Comparison of ENCODE assay signal across 8 cellular contexts in the genomic region with DNA sequence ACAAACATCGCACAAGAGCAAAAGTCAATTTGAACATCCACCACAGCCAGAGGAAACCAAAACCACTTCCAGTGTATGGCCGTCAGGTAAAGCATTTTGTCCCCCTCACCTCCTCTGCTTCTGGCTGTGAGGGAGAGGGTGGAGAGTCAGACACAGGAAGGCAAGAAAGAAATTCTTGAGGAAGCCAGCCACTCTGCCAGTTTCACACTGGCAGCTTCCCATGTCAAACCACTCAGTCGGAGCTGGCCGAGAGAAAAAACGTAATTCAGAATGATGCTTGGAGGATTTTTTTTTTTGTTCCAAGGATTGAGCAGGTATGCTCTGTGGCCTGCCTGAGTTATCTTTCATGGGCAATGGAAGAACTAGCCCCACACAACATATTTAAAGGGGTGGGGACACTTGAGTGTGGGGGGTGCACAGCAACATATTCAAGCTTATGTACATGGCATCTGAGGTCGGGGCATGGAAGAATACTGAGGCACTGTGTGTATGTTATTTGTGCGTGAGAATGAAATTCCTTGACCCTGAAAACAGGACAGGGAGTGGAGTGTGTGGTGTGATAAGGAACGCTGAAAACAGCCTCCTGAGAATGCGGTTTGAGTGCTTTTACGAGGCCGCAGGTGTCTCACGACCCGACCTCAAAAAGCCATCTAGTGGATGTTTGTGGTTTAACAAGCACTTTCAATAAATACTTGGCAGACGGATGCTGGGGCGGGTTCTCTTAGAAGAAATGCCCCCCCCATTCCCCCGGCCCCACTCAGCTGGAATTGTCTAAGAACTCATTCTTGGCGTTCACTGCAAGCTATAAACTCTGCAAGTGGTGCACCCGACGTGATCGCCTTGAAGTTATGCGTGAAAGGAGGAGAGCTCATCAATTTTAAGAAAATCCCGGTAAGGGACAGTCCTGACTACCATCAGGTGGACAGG. TPM values are rescaled to one million over a fixed set of nuclear protein-coding genes. Genes with fewer than 3 reads are reported as not detected.
DNase-seq lines count a peak whose midpoint lies in the region; ATAC-seq and TF ChIP-seq lines count a peak whose summit lies in the region.

No MANE protein-coding gene starts in this region.

- H3K4me1 Mint-ChIP-seq in activated CD8-positive, alpha-beta T cell treated with anti-CD3 and anti-CD28 coated beads, Interleukin-2, amount 10 ng/mL, durations not matched to agents 7 days and 5 days (ENCODE audit: low read depth): peaks cover 40% of the 10 kb centered on the region
- peaks cover 17% of the 10 kb centered on the region for H3K4me1 Mint-ChIP-seq in endothelial cell (ENCODE audit: unreplicated experiment)
- peaks cover 22% of the 10 kb centered on the region for H3K4me1 Mint-ChIP-seq in stimulated activated naive CD8-positive, alpha-beta T cell treated with anti-CD3 and anti-CD28 coated beads, Interleukin-15, Interleukin-2, amounts not matched to agents 100 ng/mL and 50 ng/mL, for 24 hours (ENCODE audit: low read depth)

- H3K4me3 Mint-ChIP-seq in activated CD8-positive, alpha-beta T cell treated with anti-CD3 and anti-CD28 coated beads, Interleukin-2, amount 10 ng/mL, durations not matched to agents 7 days and 5 days: peak overlapping the region; percentile 69
- no peak overlapping the region for H3K4me3 Mint-ChIP-seq in endothelial cell (ENCODE audit: unreplicated experiment)
- peak overlapping the region; percentile 78 for H3K4me3 Mint-ChIP-seq in stimulated activated naive CD8-positive, alpha-beta T cell treated with anti-CD3 and anti-CD28 coated beads, Interleukin-15, Interleukin-2, amounts not matched to agents 100 ng/mL and 50 ng/mL, for 24 hours

- CTCF ChIA-PET in activated CD8-positive, alpha-beta T cell treated with anti-CD3 and anti-CD28 coated beads, Interleukin-2, amount 10 ng/mL, durations not matched to agents 7 days and 5 days (lab: Charles Lee): interaction anchor here (0.8 to 3.5 kb wide), 18 partner anchors 9 to 234 kb away, joined by 3 to 36 read pairs (median 5); partner anchors contain the start of genes KIFC1, PFDN6, RGL2 and RPS18

- peak; percentile 68 for ATAC-seq in activated CD8-positive, alpha-beta T cell treated with anti-CD3 and anti-CD28 coated beads, Interleukin-2, amount 10 ng/mL, durations not matched to agents 7 days and 5 days
- no peak for ATAC-seq in HG02884 (IDR thresholded peaks at IDR 0.05; ENCODE audit: unreplicated experiment)

- H3K9me3 Mint-ChIP-seq in activated CD8-positive, alpha-beta T cell treated with anti-CD3 and anti-CD28 coated beads, Interleukin-2, amount 10 ng/mL, durations not matched to agents 7 days and 5 days (ENCODE audit: insufficient read depth): no peaks in the 10 kb centered on the region
- no peaks in the 10 kb centered on the region for H3K9me3 Mint-ChIP-seq in endothelial cell (ENCODE audit: unreplicated experiment)
- H3K9me3 Mint-ChIP-seq in stimulated activated naive CD8-positive, alpha-beta T cell treated with anti-CD3 and anti-CD28 coated beads, Interleukin-15, Interleukin-2, amounts not matched to agents 100 ng/mL and 50 ng/mL, for 24 hours: no peaks in the 10 kb centered on the region

- H3K27me3 Mint-ChIP-seq in activated CD8-positive, alpha-beta T cell treated with anti-CD3 and anti-CD28 coated beads, Interleukin-2, amount 10 ng/mL, durations not matched to agents 7 days and 5 days (ENCODE audit: low read depth): no peaks in the 10 kb centered on the region
- H3K27me3 Mint-ChIP-seq in endothelial cell (ENCODE audit: unreplicated experiment): peaks cover 3% of the 10 kb centered on the region
- no peaks in the 10 kb centered on the region for H3K27me3 Mint-ChIP-seq in stimulated activated naive CD8-positive, alpha-beta T cell treated with anti-CD3 and anti-CD28 coated beads, Interleukin-15, Interleukin-2, amounts not matched to agents 100 ng/mL and 50 ng/mL, for 24 hours

- POLR2A ChIA-PET in activated CD8-positive, alpha-beta T cell treated with anti-CD3 and anti-CD28 coated beads, Interleukin-2, amount 10 ng/mL, durations not matched to agents 7 days and 5 days (lab: Charles Lee): interaction anchor here (0.5 to 3.2 kb wide), 17 partner anchors 9 to 1815 kb away, joined by 3 to 36 read pairs (median 6); partner anchors contain the start of genes B3GALT4, CUTA, PFDN6 and RPS18

- TF ChIP-seq CTCF in endothelial cell (IDR thresholded peaks at IDR 0.05; ENCODE audit: unreplicated experiment): peak; percentile 82

- peak overlapping the region; percentile 94 for H3K27ac Mint-ChIP-seq in activated CD8-positive, alpha-beta T cell treated with anti-CD3 and anti-CD28 coated beads, Interleukin-2, amount 10 ng/mL, durations not matched to agents 7 days and 5 days
- H3K27ac Mint-ChIP-seq in endothelial cell (ENCODE audit: unreplicated experiment): peak overlapping the region; percentile 22
- peak overlapping the region; percentile 79 for H3K27ac Mint-ChIP-seq in stimulated activated naive CD8-positive, alpha-beta T cell treated with anti-CD3 and anti-CD28 coated beads, Interleukin-15, Interleukin-2, amounts not matched to agents 100 ng/mL and 50 ng/mL, for 24 hours

- DNase-seq in DMS 273 (lab: John Stamatoyannopoulos, UW; ENCODE audit: unreplicated experiment) (peak; percentile 88), HUDEP-2 (lab: John Stamatoyannopoulos, UW; ENCODE audit: unreplicated experiment in 76 of 76) (peak in 64 of 76 experiments; percentile 8 to 81 (median 47)), NOMO-1 (lab: John Stamatoyannopoulos, UW; ENCODE audit: unreplicated experiment in 2 of 2) (peak; percentile 28 to 54), endothelial cell (ENCODE audit: low spot score) (peak; percentile 41), myocyte (ENCODE audit: low read depth) (peak; percentile 88)
- DNase-seq in activated CD8-positive, alpha-beta T cell treated with anti-CD3 and anti-CD28 coated beads, Interleukin-2, amount 10 ng/mL, durations not matched to agents 7 days and 5 days: peak; percentile 85

- H3K36me3 Mint-ChIP-seq in activated CD8-positive, alpha-beta T cell treated with anti-CD3 and anti-CD28 coated beads, Interleukin-2, amount 10 ng/mL, durations not matched to agents 7 days and 5 days (ENCODE audit: low read depth): peaks cover 2% of the 10 kb centered on the region
- H3K36me3 Mint-ChIP-seq in endothelial cell (ENCODE audit: low read depth, unreplicated experiment): no peaks in the 10 kb centered on the region
- H3K36me3 Mint-ChIP-seq in stimulated activated naive CD8-positive, alpha-beta T cell treated with anti-CD3 and anti-CD28 coated beads, Interleukin-15, Interleukin-2, amounts not matched to agents 100 ng/mL and 50 ng/mL, for 24 hours (ENCODE audit: low read depth): no peaks in the 10 kb centered on the region

RNA-seq across cellular contexts. Expression of gene DAXX, which starts 22.3 kb away (rescaled TPM):
- 100 to 1,000 TPM; 112 to 114 TPM for total RNA-seq in activated CD8-positive, alpha-beta T cell treated with anti-CD3 and anti-CD28 coated beads, Interleukin-2, amount 10 ng/mL, durations not matched to agents 7 days and 5 days
- total RNA-seq in endothelial cell (ENCODE audit: unreplicated experiment) (49.6 TPM), myocyte (37.6 and 39.6 TPM in 2 replicates)
- polyA plus RNA-seq in myocyte (2012): 38.4 TPM

RNA-seq across cellular contexts. Expression of gene ZBTB22, which starts 27.5 kb away (rescaled TPM):
- total RNA-seq in activated CD8-positive, alpha-beta T cell treated with anti-CD3 and anti-CD28 coated beads, Interleukin-2, amount 10 ng/mL, durations not matched to agents 7 days and 5 days: 10 to 100 TPM; 10.7 to 11.1 TPM
- total RNA-seq in endothelial cell (ENCODE audit: unreplicated experiment) (16.9 TPM), myocyte (19.0 and 22.6 TPM in 2 replicates)
- 28.8 TPM for polyA plus RNA-seq in myocyte (2012)

RNA-seq across cellular contexts. Expression of gene TAPBP, which starts 31.2 kb away (rescaled TPM):
- 100 to 1,000 TPM; 245 to 252 TPM for total RNA-seq in activated CD8-positive, alpha-beta T cell treated with anti-CD3 and anti-CD28 coated beads, Interleukin-2, amount 10 ng/mL, durations not matched to agents 7 days and 5 days
- total RNA-seq in endothelial cell (ENCODE audit: unreplicated experiment): 57.1 TPM
- total RNA-seq in myocyte: 66.3 and 69.2 TPM in 2 replicates
- 52.8 TPM for polyA plus RNA-seq in myocyte (2012)

RNA-seq across cellular contexts. Expression of gene RGL2, which starts 46.3 kb away (rescaled TPM):
- 10 to 100 TPM; 50.8 to 58.2 TPM for total RNA-seq in activated CD8-positive, alpha-beta T cell treated with anti-CD3 and anti-CD28 coated beads, Interleukin-2, amount 10 ng/mL, durations not matched to agents 7 days and 5 days
- total RNA-seq in endothelial cell (ENCODE audit: unreplicated experiment) (167 TPM), myocyte (27.9 and 31.0 TPM in 2 replicates)
- 37.2 TPM for polyA plus RNA-seq in myocyte (2012)

RNA-seq across cellular contexts. Expression of gene KIFC1, which starts 46.6 kb away (rescaled TPM):
- total RNA-seq in activated CD8-positive, alpha-beta T cell treated with anti-CD3 and anti-CD28 coated beads, Interleukin-2, amount 10 ng/mL, durations not matched to agents 7 days and 5 days: 100 to 1,000 TPM; 175 to 180 TPM
- 19.0 TPM for total RNA-seq in endothelial cell (ENCODE audit: unreplicated experiment)
- 0.35 and 0.52 TPM in 2 replicates for total RNA-seq in myocyte
- polyA plus RNA-seq in myocyte (2012): 0.44 TPM

Comparison
In these comparisons a context has a peak if more than half of its experiments do, and no peak if none do; other contexts are left out.
1. H3K27ac Mint-ChIP-seq: peak in every context shown above with its lines; median percentile 94 in activated CD8-positive, alpha-beta T cell treated with anti-CD3 and anti-CD28 coated beads, Interleukin-2, amount 10 ng/mL, durations not matched to agents 7 days and 5 days; 79 in stimulated activated naive CD8-positive, alpha-beta T cell treated with anti-CD3 and anti-CD28 coated beads, Interleukin-15, Interleukin-2, amounts not matched to agents 100 ng/mL and 50 ng/mL, for 24 hours; 22 in endothelial cell.